In genomic region chr5:9104576-9105339, GRCh38 we compare ENCODE assay signal across 23 cellular contexts.
A peak's percentile ranks its signal among the peaks of the same experiment; 100 is the strongest.
DNase-seq lines count a peak whose midpoint lies in the region; ATAC-seq and TF ChIP-seq lines count a peak whose summit lies in the region.
"Had no signal": no experiment of that assay in that cellular context is flagged by ENCODE, and none has a peak within 500 bp of the region (broad histone marks: within the 10 kb centered on the region; RNA-seq: fewer than 3 reads in every experiment).

No MANE protein-coding gene starts in this region.

- DNase-seq in HT1080 (ENCODE audit: low read depth) (peak; percentile 21), astrocyte of the hippocampus (ENCODE audit: low read depth, low spot score) (peak; percentile 11), foreskin fibroblast (peak; percentile 54 to 57), sciatic nerve (ENCODE audit: low spot score) (no peak), Right ventricle myocardium inferior (ENCODE audit: missing footprints) (no peak), SK-N-DZ (ENCODE audit: low spot score) (no peak)
- no peak for DNase-seq in stimulated activated CD4-positive, alpha-beta T cell treated with anti-CD3 and anti-CD28 coated beads, Interleukin-4, amount 100 ng/mL, for 1 hour
- DNase-seq: activated CD4-positive, alpha-beta memory T cell treated with anti-CD3 and anti-CD28 coated beads for 36 hours; activated CD4-positive, CD25-positive, alpha-beta regulatory T cell treated with anti-CD3 and anti-CD28 coated beads, Interleukin-2, amount 50 U/mL, for 72 hours; activated CD8-positive, alpha-beta memory T cell treated with anti-CD3 and anti-CD28 coated beads, Interleukin-2, amount 50 U/mL, for 48 hours; activated naive CD4-positive, alpha-beta T cell treated with anti-CD3 and anti-CD28 coated beads, Interleukin-2, amount 10 ng/mL, durations not matched to agents 7 days and 5 days; amygdala; GF-D8; kidney glomerular epithelial cell; NCI-H1417; NCI-H345; NCI-H82; right cardiac atrium; SK-N-SH; stimulated activated naive CD4-positive, alpha-beta T cell treated with Interleukin-2 at 50 U/mL for 16 hours had no signal

- ATAC-seq in sciatic nerve (peak; percentile 13), HG03095 (IDR thresholded peaks at IDR 0.05; ENCODE audit: unreplicated experiment) (no peak), Right ventricle myocardium inferior (no peak)
- ATAC-seq: right cardiac atrium had no signal

- TF ChIP-seq CTCF in foreskin fibroblast (IDR thresholded peaks at IDR 0.05; ENCODE audit: low read depth, low read length): no peak

- H3K4me3 ChIP-seq in foreskin fibroblast (ENCODE audit: low read depth in 1 of 2, low read length in 2 of 2): no peak overlapping the region
- H3K4me3 ChIP-seq: BLaER1, lung had no signal

- intact Hi-C loops in sciatic nerve (cut with DNase I): no loop called here
- intact Hi-C loops in Right ventricle myocardium inferior (cut with DNase I): no loop called here

Comparison
In these comparisons a context has a peak if more than half of its experiments do, and no peak if none do; other contexts are left out.
1. DNase-seq: peak in HT1080 (single experiment), astrocyte of the hippocampus (single experiment) and foreskin fibroblast (2 of 2); none in sciatic nerve (single experiment), stimulated activated CD4-positive, alpha-beta T cell treated with anti-CD3 and anti-CD28 coated beads, Interleukin-4, amount 100 ng/mL, for 1 hour (single experiment), Right ventricle myocardium inferior (single experiment) and SK-N-DZ (single experiment).